ENCODE assay signal across 1 cellular context in genomic region chr17:50028207-50029120, GRCh38.
TF ChIP-seq lines count a peak whose summit lies in the region.

No MANE protein-coding gene starts in this region.

TF ChIP-seq in IMR-90, 13 proteins besides CTCF, POLR2A, EP300 and RAD21:
- 0 out of 2 replicates have a peak, but pooled peaks have one; percentile 21 for TF ChIP-seq USF2 (IDR thresholded peaks at IDR 0.05; ENCODE audit: low read depth, low read length)
- no peak for TF ChIP-seq RCOR1 (IDR thresholded peaks at IDR 0.05; ENCODE audit: insufficient replicate concordance, low read length)
